Comparison of ENCODE assay signal across 1 cellular context in the genomic region with DNA sequence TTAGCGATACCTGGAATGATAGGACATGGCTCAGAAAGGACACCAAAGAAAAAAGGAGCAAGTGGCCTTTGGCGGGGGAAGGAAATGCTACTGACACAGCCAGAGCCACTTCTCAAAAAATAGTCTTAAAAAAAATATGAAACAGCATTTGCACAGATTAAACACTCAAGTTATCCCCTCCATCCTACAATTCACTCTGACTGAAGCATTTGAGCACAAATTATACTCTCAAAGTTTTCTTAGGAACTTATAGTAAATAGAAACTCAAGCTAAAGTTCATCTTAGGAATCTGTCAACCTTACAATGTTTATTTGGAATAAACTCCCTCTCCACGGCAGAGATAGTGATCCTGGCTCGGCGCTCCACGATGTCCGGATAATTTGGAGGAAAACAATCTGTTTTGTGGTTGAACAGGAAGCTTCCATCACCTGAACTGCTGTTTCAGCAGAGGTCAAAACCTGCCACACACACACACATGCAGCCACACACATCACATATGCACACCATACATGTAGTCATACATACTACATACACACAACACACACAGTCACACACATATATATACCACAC.
TF ChIP-seq lines count a peak whose summit lies in the region.

No MANE protein-coding gene starts in this region.

TF ChIP-seq in SK-N-SH treated with all-trans-retinoic acid at 6 μM for 48 hours, 23 proteins besides CTCF, POLR2A, EP300 and RAD21:
- TF ChIP-seq POU6F1 (CRISPR knock-in tag; IDR thresholded peaks at IDR 0.05; ENCODE audit: borderline replicate concordance, low read depth) = no peak
- TF ChIP-seq ISL1 (CRISPR knock-in tag; IDR thresholded peaks at IDR 0.05) = no peak
- TF ChIP-seq PATZ1 (CRISPR knock-in tag; IDR thresholded peaks at IDR 0.05; ENCODE audit: borderline replicate concordance) = no peak
- TF ChIP-seq ZNF8 (CRISPR knock-in tag; IDR thresholded peaks at IDR 0.05) = no peak
- TF ChIP-seq GLIS3 (CRISPR knock-in tag; IDR thresholded peaks at IDR 0.05) = no peak
- TF ChIP-seq ARNTL (CRISPR knock-in tag; IDR thresholded peaks at IDR 0.05; ENCODE audit: borderline replicate concordance, low read depth) = no peak
- TF ChIP-seq ZNF70 (CRISPR knock-in tag; IDR thresholded peaks at IDR 0.05) = no peak
- TF ChIP-seq, protein P1, sequence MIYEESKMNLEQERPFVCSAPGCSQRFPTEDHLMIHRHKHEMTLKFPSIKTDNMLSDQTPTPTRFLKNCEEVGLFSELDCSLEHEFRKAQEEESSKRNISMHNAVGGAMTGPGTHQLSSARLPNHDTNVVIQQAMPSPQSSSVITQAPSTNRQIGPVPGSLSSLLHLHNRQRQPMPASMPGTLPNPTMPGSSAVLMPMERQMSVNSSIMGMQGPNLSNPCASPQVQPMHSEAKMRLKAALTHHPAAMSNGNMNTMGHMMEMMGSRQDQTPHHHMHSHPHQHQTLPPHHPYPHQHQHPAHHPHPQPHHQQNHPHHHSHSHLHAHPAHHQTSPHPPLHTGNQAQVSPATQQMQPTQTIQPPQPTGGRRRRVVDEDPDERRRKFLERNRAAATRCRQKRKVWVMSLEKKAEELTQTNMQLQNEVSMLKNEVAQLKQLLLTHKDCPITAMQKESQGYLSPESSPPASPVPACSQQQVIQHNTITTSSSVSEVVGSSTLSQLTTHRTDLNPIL (CRISPR knock-in tag; IDR thresholded peaks at IDR 0.05; ENCODE audit: low read depth) = no peak
- TF ChIP-seq, protein P2, sequence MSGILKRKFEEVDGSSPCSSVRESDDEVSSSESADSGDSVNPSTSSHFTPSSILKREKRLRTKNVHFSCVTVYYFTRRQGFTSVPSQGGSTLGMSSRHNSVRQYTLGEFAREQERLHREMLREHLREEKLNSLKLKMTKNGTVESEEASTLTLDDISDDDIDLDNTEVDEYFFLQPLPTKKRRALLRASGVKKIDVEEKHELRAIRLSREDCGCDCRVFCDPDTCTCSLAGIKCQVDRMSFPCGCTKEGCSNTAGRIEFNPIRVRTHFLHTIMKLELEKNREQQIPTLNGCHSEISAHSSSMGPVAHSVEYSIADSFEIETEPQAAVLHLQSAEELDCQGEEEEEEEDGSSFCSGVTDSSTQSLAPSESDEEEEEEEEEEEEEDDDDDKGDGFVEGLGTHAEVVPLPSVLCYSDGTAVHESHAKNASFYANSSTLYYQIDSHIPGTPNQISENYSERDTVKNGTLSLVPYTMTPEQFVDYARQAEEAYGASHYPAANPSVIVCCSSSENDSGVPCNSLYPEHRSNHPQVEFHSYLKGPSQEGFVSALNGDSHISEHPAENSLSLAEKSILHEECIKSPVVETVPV (CRISPR knock-in tag; IDR thresholded peaks at IDR 0.05) = no peak
- no peak for TF ChIP-seq ESRRG (CRISPR knock-in tag; IDR thresholded peaks at IDR 0.05)
- no peak for TF ChIP-seq PPARA (CRISPR knock-in tag; IDR thresholded peaks at IDR 0.05; ENCODE audit: borderline replicate concordance)
- TF ChIP-seq OSR1 (CRISPR knock-in tag; IDR thresholded peaks at IDR 0.05) = no peak
- TF ChIP-seq ZC3H10 (CRISPR knock-in tag; IDR thresholded peaks at IDR 0.05) = no peak
